1 cellular context compared by ENCODE assay signal in genomic region chr10:97502916-97503315, GRCh38.
TF ChIP-seq lines count a peak whose summit lies in the region.

No MANE protein-coding gene starts in this region.

TF ChIP-seq in K562, 482 proteins besides CTCF, POLR2A, EP300 and RAD21:
- no peak for TF ChIP-seq ATF7 (IDR thresholded peaks at IDR 0.05)
- TF ChIP-seq ZNF121 (CRISPR knock-in tag; conservative IDR thresholded peaks at IDR 0.05): peak; percentile 56; the same call in 1 of the 2 replicates
- no peak for TF ChIP-seq PTTG1 (tag; IDR thresholded peaks at IDR 0.05; ENCODE audit: low read depth)
